ENCODE assay signal across 19 cellular contexts in genomic region chr4:24752140-24752539, GRCh38. TPM values are rescaled to one million over a fixed set of nuclear protein-coding genes. Genes with fewer than 3 reads are reported as not detected.
A peak's percentile ranks its signal among the peaks of the same experiment; 100 is the strongest.
DNase-seq lines count a peak whose midpoint lies in the region; ATAC-seq and TF ChIP-seq lines count a peak whose summit lies in the region.
"Had no signal": no experiment of that assay in that cellular context is flagged by ENCODE, and none has a peak within 500 bp of the region (broad histone marks: within the 10 kb centered on the region; RNA-seq: fewer than 3 reads in every experiment).

No MANE protein-coding gene starts in this region.

- H3K79me2 ChIP-seq in PC-3 (ENCODE audit: low read length), result no peaks in the 10 kb centered on the region
- H3K79me2 ChIP-seq in GM23248 (ENCODE audit: insufficient read depth), result no peaks in the 10 kb centered on the region

- H3K9ac ChIP-seq in PC-3 (ENCODE audit: low read length) (no peak overlapping the region), neuronal stem cell (ENCODE audit: low read depth, low read length, poor library complexity) (no peak overlapping the region), GM23248 (no peak overlapping the region)

- H3K27ac ChIP-seq in PC-3 (ENCODE audit: low read length), result peak overlapping the region; percentile 93
- no peak overlapping the region for H3K27ac ChIP-seq in neuronal stem cell (replicated peaks; ENCODE audit: low read length)
- H3K27ac ChIP-seq in GM23248, result no peak overlapping the region

- H3K79me1 ChIP-seq in neuronal stem cell (ENCODE audit: low read depth, low read length), result no peaks in the 10 kb centered on the region

- H4K20me1 ChIP-seq in PC-3 (ENCODE audit: low read length), result no peaks in the 10 kb centered on the region
- no peaks in the 10 kb centered on the region for H4K20me1 ChIP-seq in GM23248 (ENCODE audit: insufficient read depth)

- H3K14ac ChIP-seq in neuronal stem cell (ENCODE audit: low read length), result peak overlapping the region; percentile 78

- in situ Hi-C loops in KBM-7 (cut with MboI; ENCODE audit: low pct_unique_long_range_greater_than_20kb, low sequenced_read_pairs) (no loop called here), ACHN (cut with HindIII; ENCODE audit: low pct_ligation_motif_present, low pct_unique_long_range_greater_than_20kb, low sequenced_read_pairs) (no loop called here), GM23248 (cut with MboI) (no loop called here)

- no peak overlapping the region for H2BK5ac ChIP-seq in neuronal stem cell (ENCODE audit: low read length)

- H2BK120ac ChIP-seq in neuronal stem cell (ENCODE audit: low read depth, low read length), result no peak overlapping the region

- DNase-seq in KBM-7, result peak; percentile 14
- peak; percentile 88 for DNase-seq in MV-4-11 (lab: John Stamatoyannopoulos, UW)
- DNase-seq in PC-3, result no peak
- DNase-seq in neuronal stem cell (ENCODE audit: low spot score), result no peak
- DNase-seq in AG08395 (ENCODE audit: low spot score), result no peak
- DNase-seq in ACHN, result no peak
- no peak for DNase-seq in GM23248
- DNase-seq: 8988T; BE2C; C1 segment of cervical spinal cord; Caco-2; CD4-positive, CD25-positive, alpha-beta regulatory T cell; CD8-positive, alpha-beta memory T cell; DMS153; DMS79; GDM1; H9 had no signal

- no peaks in the 10 kb centered on the region for H3K36me3 ChIP-seq in PC-3 (ENCODE audit: low read depth, low read length)
- no peaks in the 10 kb centered on the region for H3K36me3 ChIP-seq in neuronal stem cell (replicated peaks in 1 of 2; ENCODE audit: control insufficient read depth in 2 of 2, insufficient read depth in 2 of 2, low read length in 2 of 2)
- H3K36me3 ChIP-seq in GM23248 (ENCODE audit: low read depth), result no peaks in the 10 kb centered on the region
- H3K36me3 ChIP-seq: BE2C had no signal

- H3F3A ChIP-seq in PC-3 (ENCODE audit: low read length, unreplicated experiment), result peaks cover 9% of the 10 kb centered on the region
- H3F3A ChIP-seq in GM23248 (ENCODE audit: insufficient read depth), result peaks cover 12% of the 10 kb centered on the region; the same call in 1 of the 2 replicates

- no peak for TF ChIP-seq CTCF in PC-3 (conservative IDR thresholded peaks at IDR 0.05; ENCODE audit: low read depth, low read length)

- H3K27me3 ChIP-seq in PC-3 (ENCODE audit: low read length) (no peaks in the 10 kb centered on the region), neuronal stem cell (ENCODE audit: control insufficient read depth in 3 of 3, insufficient read depth in 3 of 3, low read depth in 1 of 3, low read length in 3 of 3) (no peaks in the 10 kb centered on the region), GM23248 (replicated peaks; ENCODE audit: insufficient read depth) (no peaks in the 10 kb centered on the region)
- H3K27me3 ChIP-seq: BE2C had no signal

- H3K4ac ChIP-seq in neuronal stem cell (ENCODE audit: low read length), result no peak overlapping the region

- no peak overlapping the region for H2BK15ac ChIP-seq in neuronal stem cell (ENCODE audit: low read length)

- CTCF ChIA-PET in PC-3 (lab: Charles Lee), result no interaction called here

- POLR2A ChIA-PET in PC-3 (lab: Charles Lee; ENCODE audit: unreplicated experiment), result no interaction called here

- 0 out of 2 replicates have a peak overlapping the region, but pooled peaks have one; percentile 51 for H3K4me2 ChIP-seq in PC-3 (ENCODE audit: low read length)
- no peak overlapping the region for H3K4me2 ChIP-seq in neuronal stem cell (ENCODE audit: insufficient read depth, low read length, poor library complexity, severe bottlenecking)
- H3K4me2 ChIP-seq in GM23248 (ENCODE audit: unreplicated experiment), result no peak overlapping the region

- ATAC-seq in PC-3 (no peak), GM21737 (IDR thresholded peaks at IDR 0.05; ENCODE audit: unreplicated experiment) (no peak)

- H2AFZ ChIP-seq in PC-3 (ENCODE audit: low read length) (no peak overlapping the region), neuronal stem cell (ENCODE audit: low read length) (no peak overlapping the region), GM23248 (no peak overlapping the region)

- peaks cover 37% of the 10 kb centered on the region for H3K4me1 ChIP-seq in PC-3 (ENCODE audit: insufficient read depth, low read length)
- H3K4me1 ChIP-seq in neuronal stem cell (ENCODE audit: control insufficient read depth in 2 of 2, insufficient read depth in 1 of 2, low read depth in 1 of 2, low read length in 2 of 2), result no peaks in the 10 kb centered on the region
- peaks cover 16% of the 10 kb centered on the region for H3K4me1 ChIP-seq in GM23248 (ENCODE audit: insufficient read depth)
- H3K4me1 ChIP-seq: BE2C, Caco-2 had no signal

- no peak overlapping the region for H2BK12ac ChIP-seq in neuronal stem cell (ENCODE audit: low read length)

- no TSS peak for BruUV-seq in PC-3 (replicated peaks; lab: Mats Ljungman, UMichigan)

- no peak overlapping the region for H3K4me3 ChIP-seq in PC-3 (ENCODE audit: low read length)
- H3K4me3 ChIP-seq in neuronal stem cell (ENCODE audit: low read length in 2 of 2), result no peak overlapping the region
- H3K4me3 ChIP-seq in GM23248, result no peak overlapping the region

- no peak overlapping the region for H4K91ac ChIP-seq in neuronal stem cell (ENCODE audit: low read depth, low read length, poor library complexity)

- no CpG with 5 or more reads among the region's 3 CpGs for WGBS in neuronal stem cell (ENCODE audit: extremely low coverage in 2 of 2, insufficient read length in 2 of 2, insufficient replicate concordance in 1 of 2), 2 donors
- WGBS in GM23248 (ENCODE audit: low coverage in 1 of 2, low lambda C conversion rate in 2 of 2, missing lambda C conversion rate in 2 of 2), 2 experiments, result 71 to 75% methylated on average over 2 to 3 of the region's 3 CpGs

- H3K9me2 ChIP-seq in PC-3 (replicated peaks; ENCODE audit: low read length) (no peaks in the 10 kb centered on the region), GM23248 (ENCODE audit: insufficient read depth) (no peaks in the 10 kb centered on the region)

- intact Hi-C loops in PC-3 (cut with micrococcal nuclease), result loop anchor here (2.0 to 5.0 kb wide), 4 partner anchors 43 to 157 kb away; partner anchors contain the start of gene SOD3

- H2AK5ac ChIP-seq in neuronal stem cell (ENCODE audit: low read depth, low read length), result no peak overlapping the region

- no peak overlapping the region for H4K8ac ChIP-seq in neuronal stem cell (ENCODE audit: low read depth, low read length)

- peaks cover 17% of the 10 kb centered on the region; the same call in 1 of the 2 replicates for H3K9me3 ChIP-seq in PC-3 (ENCODE audit: low read length)
- no peaks in the 10 kb centered on the region for H3K9me3 ChIP-seq in neuronal stem cell (replicated peaks in 1 of 2; ENCODE audit: control insufficient read depth in 2 of 2, insufficient read depth in 1 of 2, low read depth in 1 of 2, low read length in 2 of 2)
- peaks cover 10% of the 10 kb centered on the region for H3K9me3 ChIP-seq in GM23248 (ENCODE audit: low read depth)
- H3K9me3 ChIP-seq: BE2C had no signal

- no peak overlapping the region for H3K18ac ChIP-seq in neuronal stem cell (ENCODE audit: low read length)

- no peak overlapping the region for H3K23ac ChIP-seq in neuronal stem cell (ENCODE audit: low read depth, low read length, poor library complexity)

RNA-seq across cellular contexts. Expression of gene SOD3, which starts 43.2 kb away (rescaled TPM):
- total RNA-seq in PC-3 (2014; rRNA removed), result 10.7 and 16.4 TPM in 2 replicates
- 4.6 TPM for polyA plus RNA-seq in neuronal stem cell (2013, experiment 1 of 2)
- polyA plus RNA-seq in neuronal stem cell (2013, experiment 2 of 2), result 4.4 TPM
- total RNA-seq in GM23248 (2014; rRNA removed; shearing (Covaris generic)), result 3.8 and 8.2 TPM in 2 replicates
- polyA plus RNA-seq in GM23248 (2016; fragmentation: Nextera tagmentation; extraction: Ambion mirVana), result 9.2 and 10.1 TPM in 2 replicates
- total RNA-seq: A673; CD4-positive, CD25-positive, alpha-beta regulatory T cell; CD8-positive, alpha-beta memory T cell had no signal
- polyA plus RNA-seq: CD4-positive, CD25-positive, alpha-beta regulatory T cell; CD8-positive, alpha-beta memory T cell had no signal

Comparison
In these comparisons a context has a peak if more than half of its experiments do, and no peak if none do; other contexts are left out.
1. DNase-seq: peak in KBM-7 (single experiment) and MV-4-11 (single experiment); none in PC-3 (single experiment), neuronal stem cell (single experiment), AG08395 (single experiment), ACHN (single experiment) and GM23248 (single experiment).